Comparison of ENCODE assay signal across 28 cellular contexts in the genomic region with DNA sequence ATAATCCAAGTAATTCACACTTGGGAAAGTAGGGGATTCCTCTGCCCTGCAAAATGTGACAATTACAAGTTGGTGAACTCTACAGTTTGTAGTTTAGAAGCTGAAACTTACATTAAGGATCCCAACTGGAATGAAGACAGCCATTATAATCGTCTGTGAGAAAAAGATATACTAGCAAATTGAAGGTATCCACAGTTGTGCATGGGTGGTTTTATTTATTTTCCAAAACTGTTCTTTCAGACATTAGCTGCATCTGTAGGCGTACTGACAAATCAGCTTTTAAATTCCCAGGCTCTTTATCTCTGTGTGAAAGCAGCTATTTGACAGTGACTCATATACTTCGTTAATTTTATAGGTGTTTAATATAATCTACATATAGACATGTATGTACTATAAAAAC. TPM values are rescaled to one million over a fixed set of nuclear protein-coding genes. Genes with fewer than 3 reads are reported as not detected.
"Had no signal": no experiment of that assay in that cellular context is flagged by ENCODE, and none has a peak within 500 bp of the region (broad histone marks: within the 10 kb centered on the region; RNA-seq: fewer than 3 reads in every experiment).

No MANE protein-coding gene starts in this region.

- H3K27me3 ChIP-seq: pancreas had no signal

- H3K36me3 ChIP-seq: left lung, lower lobe of right lung, pancreas, prostate gland, spleen, suprapubic skin, thoracic aorta, tibial artery, uterus had no signal

- H3K4me3 ChIP-seq: left lung, lower lobe of right lung, pancreas, prostate gland, skin epidermis, spleen, suprapubic skin, thoracic aorta, tibial artery, uterus had no signal

- DNase-seq: hypothalamus; immature natural killer cell; kidney; left colon; left lung; lower lobe of right lung; mammary epithelial cell; mesenchymal stem cell; naive thymus-derived CD8-positive, alpha-beta T cell; nucleus accumbens; pancreas; posterior cingulate gyrus; retina; right cardiac atrium; spleen; stimulated activated CD4-positive, alpha-beta T cell treated with anti-CD3 and anti-CD28 coated beads, Interleukin-4, amount 100 ng/mL, for 24 hours; stimulated activated naive CD4-positive, alpha-beta T cell; tibial artery; uterus had no signal

- H3K9me3 ChIP-seq: left lung, lower lobe of right lung, pancreas, prostate gland, spleen, suprapubic skin, thoracic aorta, tibial artery, uterus had no signal

- H3K27ac ChIP-seq: left lung, lower lobe of right lung, pancreas, prostate gland, skin epidermis, spleen, suprapubic skin, thoracic aorta, tibial artery, uterus had no signal

- H3K4me1 ChIP-seq: left lung, lower lobe of right lung, pancreas, prostate gland, spleen, suprapubic skin, tibial artery, uterus had no signal

- ATAC-seq: left colon; left lung; lower lobe of right lung; naive thymus-derived CD8-positive, alpha-beta T cell; pancreas; right cardiac atrium; sciatic nerve; stimulated activated effector memory CD8-positive, alpha-beta T cell treated with anti-CD3 and anti-CD28 coated beads, Interleukin-12 subunit alpha, Interleukin-12 subunit beta, amount 100 ng/mL, for 72 hours had no signal

- FAIRE-seq: islet of Langerhans, kidney, pancreas had no signal

RNA-seq across cellular contexts. Expression of a gene that starts 12.5 kb away (rescaled TPM):
- total RNA-seq: mammary epithelial cell; naive thymus-derived CD8-positive, alpha-beta T cell; neural crest cell; right cardiac atrium; subcutaneous adipose tissue; thoracic aorta had no signal
- polyA plus RNA-seq: immature natural killer cell; naive thymus-derived CD8-positive, alpha-beta T cell had no signal
